Comparison of ENCODE assay signal across 8 cellular contexts in the genomic region with DNA sequence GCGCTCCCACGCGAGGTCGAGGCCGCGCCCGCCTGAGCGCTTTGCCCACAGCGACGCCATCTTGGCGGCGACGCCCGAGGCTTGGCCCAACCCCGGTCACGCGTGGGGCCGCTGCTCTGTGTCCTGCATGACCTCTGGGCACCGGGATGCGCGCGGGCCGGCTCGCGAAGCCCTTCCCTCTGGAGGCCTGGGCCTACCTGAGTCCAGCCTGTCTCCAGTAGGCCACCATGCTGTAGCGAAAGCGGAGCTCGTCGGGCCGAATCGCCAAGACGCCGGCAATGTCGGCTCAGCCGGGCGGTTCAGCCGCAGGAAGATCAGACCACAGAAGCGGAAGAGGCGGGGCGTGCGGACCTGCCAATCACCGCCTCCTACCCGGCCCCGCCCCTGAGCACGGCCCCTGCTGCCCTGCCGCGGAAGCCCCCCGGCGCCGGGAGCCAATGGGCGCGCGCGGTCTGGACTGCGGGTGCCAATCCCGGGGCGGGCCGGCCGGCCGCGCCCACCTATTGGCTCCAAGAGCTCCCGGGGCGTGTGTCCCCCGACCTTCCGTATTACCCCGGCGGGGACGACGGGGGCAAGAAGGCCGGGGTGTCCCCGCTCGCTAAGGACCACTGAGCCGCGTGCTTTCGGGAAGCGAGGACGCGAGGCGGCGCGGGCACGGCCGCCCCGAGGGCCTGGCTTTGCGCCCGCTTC. TPM values are rescaled to one million over a fixed set of nuclear protein-coding genes. Genes with fewer than 3 reads are reported as not detected.
DNase-seq lines count a peak whose midpoint lies in the region; ATAC-seq and TF ChIP-seq lines count a peak whose summit lies in the region.

Gene ATP5F1E (minus strand): TSS at position 313 of the 690 bp plus-strand sequence. CDS start 84 bp downstream, at position 229.

- peak within 1 kb of the TSS; percentile 95 for H3K4me2 ChIP-seq in KMS-11

- TF ChIP-seq CTCF in KMS-11 (conservative IDR thresholded peaks at IDR 0.05; ENCODE audit: low read depth, low read length) (no peak), Panc1 (IDR thresholded peaks at IDR 0.05) (no peak)

- peak within 1 kb of the TSS; percentile 12 for H3K4me3 ChIP-seq in KMS-11 (IDR thresholded peaks at IDR 0.05; ENCODE audit: insufficient read depth, low read depth, low read length)
- H3K4me3 ChIP-seq in Panc1 (ENCODE audit: low read depth in 2 of 2, low read length in 2 of 2): peak within 1 kb of the TSS; percentile 91 to 93
- peak within 1 kb of the TSS; percentile 84 to 97 for H3K4me3 ChIP-seq in esophagus (ENCODE audit: low read depth in 1 of 2, low read length in 2 of 2)
- peak within 1 kb of the TSS; percentile 85 to 89 for H3K4me3 ChIP-seq in muscle layer of duodenum (ENCODE audit: low read depth in 1 of 2, low read length in 2 of 2)

- ATAC-seq in GM21723 (IDR thresholded peaks at IDR 0.05; ENCODE audit: unreplicated experiment) (peak; percentile 92), Panc1 (peak; percentile 99)
- ATAC-seq in activated T-cell treated with anti-CD3 and anti-CD28 coated beads, Interleukin-2, amount 50 U/mL, for 4 hours: peak; percentile 97 to 98

- peak within 1 kb of the TSS; percentile 94 for H3K4me3 Mint-ChIP-seq in activated T-cell treated with anti-CD3 and anti-CD28 coated beads, Interleukin-2, amount 50 U/mL, for 4 hours

- H3K9ac ChIP-seq in KMS-11: peak within 1 kb of the TSS; percentile 85

- no TSS peak for BruUV-seq in Panc1 (replicated peaks; lab: Mats Ljungman, UMichigan)

- H3K9me3 Mint-ChIP-seq in activated T-cell treated with anti-CD3 and anti-CD28 coated beads, Interleukin-2, amount 50 U/mL, for 4 hours: no peaks in the 10 kb centered on the region

- peak within 1 kb of the TSS; percentile 57 for H2AFZ ChIP-seq in KMS-11 (ENCODE audit: low read depth)

- CTCF ChIA-PET in Panc1 (lab: Charles Lee): interaction anchor here (0.5 to 1.1 kb wide), 5 partner anchors 12 to 464 kb away, joined by 3 to 7 read pairs (median 4); no protein-coding TSS in a partner anchor

- peaks cover 59% of the 10 kb centered on the region for H3K4me1 ChIP-seq in KMS-11 (ENCODE audit: low read depth, poor library complexity, severe bottlenecking)
- H3K4me1 ChIP-seq in Panc1 (ENCODE audit: control insufficient read depth, insufficient read depth, low read length): peaks cover 40% of the 10 kb centered on the region
- H3K4me1 ChIP-seq in esophagus (ENCODE audit: control insufficient read depth in 2 of 2, insufficient read depth in 2 of 2, low read length in 1 of 2): no peaks in the 10 kb centered on the region
- H3K4me1 ChIP-seq in muscle layer of duodenum (ENCODE audit: control insufficient read depth in 1 of 2, insufficient read depth in 2 of 2, low read length in 2 of 2): peaks cover 31 to 44% of the 10 kb centered on the region in 2 donors

- POLR2A ChIA-PET in Panc1 (lab: Charles Lee): interaction anchor here (0.6 to 1.0 kb wide), 3 partner anchors 11 to 1781 kb away, joined by 4 to 8 read pairs (median 4); partner anchors contain the start of gene PRELID3B

- in situ Hi-C loops in Panc1 (cut with HindIII; ENCODE audit: low pct_unique_long_range_greater_than_20kb, low sequenced_read_pairs): no loop called here

- intact Hi-C loops in Panc1 (cut with micrococcal nuclease; ENCODE audit: unreplicated experiment): no loop called here

- H3K36me3 ChIP-seq in KMS-11 (ENCODE audit: insufficient read depth) (peaks cover 35% of the 10 kb centered on the region; the same call in 1 of the 2 replicates), Panc1 (ENCODE audit: control insufficient read depth, insufficient read depth, low read length) (peaks cover 67% of the 10 kb centered on the region), esophagus (ENCODE audit: control insufficient read depth in 2 of 2, insufficient read depth in 2 of 2, low read length in 1 of 2) (peaks cover 4 to 12% of the 10 kb centered on the region in 2 donors), muscle layer of duodenum (ENCODE audit: control insufficient read depth in 1 of 2, insufficient read depth in 2 of 2, low read length in 2 of 2) (peaks cover 43 to 52% of the 10 kb centered on the region in 2 donors)

- peaks cover 58% of the 10 kb centered on the region for H3K36me3 Mint-ChIP-seq in activated T-cell treated with anti-CD3 and anti-CD28 coated beads, Interleukin-2, amount 50 U/mL, for 4 hours (ENCODE audit: insufficient read depth)

- peak; percentile 93 for DNase-seq in DMS153 treated with DMSO at 0.1 percent for 48 hours (lab: John Stamatoyannopoulos, UW; ENCODE audit: unreplicated experiment)
- DNase-seq in Panc1 (ENCODE audit: low read depth, low spot score): peak; percentile 41
- peak; percentile 96 for DNase-seq in activated T-cell treated with anti-CD3 and anti-CD28 coated beads, Interleukin-2, amount 50 U/mL, for 4 hours
- peak; percentile 90 for DNase-seq in stimulated activated CD8-positive, alpha-beta memory T cell treated with anti-CD3 and anti-CD28 coated beads, Interleukin-7, amount 100 ng/mL, for 24 hours (ENCODE audit: low read depth)

- peak within 1 kb of the TSS; percentile 69 for H3K27ac ChIP-seq in KMS-11
- peak within 1 kb of the TSS; percentile 97 for H3K27ac ChIP-seq in Panc1 (ENCODE audit: low read length)
- peak within 1 kb of the TSS; percentile 93 to 96 for H3K27ac ChIP-seq in esophagus (ENCODE audit: low read depth in 2 of 2, low read length in 1 of 2)
- peak within 1 kb of the TSS; percentile 85 for H3K27ac ChIP-seq in muscle layer of duodenum (ENCODE audit: low read length)

- 0 to 1% methylated on average over 86 of the region's 86 CpGs for WGBS in esophagus, 2 donors

- peaks cover 66% of the 10 kb centered on the region for H3K4me1 Mint-ChIP-seq in activated T-cell treated with anti-CD3 and anti-CD28 coated beads, Interleukin-2, amount 50 U/mL, for 4 hours (ENCODE audit: low read depth)

- no peaks in the 10 kb centered on the region for H4K20me1 ChIP-seq in KMS-11 (ENCODE audit: insufficient read depth)

- H3K79me2 ChIP-seq in KMS-11 (ENCODE audit: insufficient read depth, low read depth): peaks cover 56% of the 10 kb centered on the region

- H3K27me3 ChIP-seq in KMS-11 (ENCODE audit: insufficient read depth, low read depth) (no peaks in the 10 kb centered on the region), Panc1 (ENCODE audit: control insufficient read depth, insufficient read depth, low read length) (no peaks in the 10 kb centered on the region), esophagus (ENCODE audit: control insufficient read depth in 1 of 2, insufficient read depth in 2 of 2, low read length in 2 of 2) (no peaks in the 10 kb centered on the region), muscle layer of duodenum (ENCODE audit: low read depth, low read length) (no peaks in the 10 kb centered on the region)

- no peaks in the 10 kb centered on the region for H3K9me3 ChIP-seq in Panc1 (ENCODE audit: control insufficient read depth, insufficient read depth, low read depth, low read length)
- H3K9me3 ChIP-seq in esophagus (ENCODE audit: control insufficient read depth in 2 of 2, insufficient read depth in 1 of 2, low read depth in 1 of 2, low read length in 1 of 2): no peaks in the 10 kb centered on the region
- H3K9me3 ChIP-seq in muscle layer of duodenum (ENCODE audit: control insufficient read depth in 1 of 2, low read length in 2 of 2): no peaks in the 10 kb centered on the region

- no peaks in the 10 kb centered on the region for H3K27me3 Mint-ChIP-seq in activated T-cell treated with anti-CD3 and anti-CD28 coated beads, Interleukin-2, amount 50 U/mL, for 4 hours (ENCODE audit: low read depth)

RNA-seq across cellular contexts. Expression of gene ATP5F1E, which starts in this region (rescaled TPM):
- total RNA-seq in Panc1 (2021; ENCODE audit: unreplicated experiment): 90.6 TPM
- 203 TPM for polyA plus RNA-seq in Panc1 (2012; ENCODE audit: insufficient read length)
- 10 to 100 TPM; 86.1 to 99.3 (median 95.0) TPM for total RNA-seq in activated T-cell treated with anti-CD3 and anti-CD28 coated beads, Interleukin-2, amount 50 U/mL, for 4 hours
- polyA plus RNA-seq in esophagus: 10 to 100 TPM; 36.3 to 50.1 TPM

Comparison
In these comparisons a context has a peak if more than half of its experiments do, and no peak if none do; other contexts are left out.
1. Peak in every context shown above with its lines: DNase-seq, ATAC-seq, H3K4me3 ChIP-seq and H3K27ac ChIP-seq.
2. DNase-seq: peak in every context shown above with its lines; median percentile 96 in activated T-cell treated with anti-CD3 and anti-CD28 coated beads, Interleukin-2, amount 50 U/mL, for 4 hours; 93 in DMS153 treated with DMSO at 0.1 percent for 48 hours; 90 in stimulated activated CD8-positive, alpha-beta memory T cell treated with anti-CD3 and anti-CD28 coated beads, Interleukin-7, amount 100 ng/mL, for 24 hours; 41 in Panc1.
3. H3K4me3 ChIP-seq: peak in every context shown above with its lines; median percentile 92 in Panc1; 90 in esophagus; 87 in muscle layer of duodenum; 12 in KMS-11.